ENCODE assay signal across 8 cellular contexts in genomic region chr5:177327539-177328522, GRCh38. TPM values are rescaled to one million over a fixed set of nuclear protein-coding genes. Genes with fewer than 3 reads are reported as not detected.
DNase-seq lines count a peak whose midpoint lies in the region; ATAC-seq and TF ChIP-seq lines count a peak whose summit lies in the region.

No MANE protein-coding gene starts in this region.

- no peak overlapping the region for H3K4me3 ChIP-seq in BE2C (ENCODE audit: low read depth, low read length)

- peaks cover 13% of the 10 kb centered on the region for H3K36me3 ChIP-seq in BE2C

- POLR2A ChIA-PET in naive thymus-derived CD8-positive, alpha-beta T cell (lab: Charles Lee), result interaction anchor here (0.8 to 1.2 kb wide), 5 partner anchors 25 to 120 kb away, joined by 3 to 5 read pairs (median 4); partner anchors contain the start of genes PRELID1, RAB24 and RGS14

- no peak for TF ChIP-seq CTCF in BE2C (IDR thresholded peaks at IDR 0.05; ENCODE audit: low read depth, low read length)

- no peaks in the 10 kb centered on the region for H3K9me3 Mint-ChIP-seq in naive thymus-derived CD8-positive, alpha-beta T cell

- H3K4me1 Mint-ChIP-seq in naive thymus-derived CD8-positive, alpha-beta T cell, result peaks cover 3 to 40% (median 16%) of the 10 kb centered on the region in 4 donors

- H3K36me3 Mint-ChIP-seq in naive thymus-derived CD8-positive, alpha-beta T cell, result peaks cover 0 to 40% (median 0%) of the 10 kb centered on the region in 3 donors

- in situ Hi-C loops in ACHN (cut with HindIII; ENCODE audit: low pct_ligation_motif_present, low pct_unique_long_range_greater_than_20kb, low sequenced_read_pairs), result no loop called here

- H3K27me3 ChIP-seq in BE2C, result no peaks in the 10 kb centered on the region

- H3K4me1 ChIP-seq in BE2C, result no peaks in the 10 kb centered on the region

- peak overlapping the region; percentile 27 to 79 (median 60) for H3K4me3 Mint-ChIP-seq in naive thymus-derived CD8-positive, alpha-beta T cell

- ATAC-seq in naive thymus-derived CD8-positive, alpha-beta T cell, result peak; percentile 79 to 92

- H3K27me3 Mint-ChIP-seq in naive thymus-derived CD8-positive, alpha-beta T cell, result no peaks in the 10 kb centered on the region

- H3K27ac Mint-ChIP-seq in naive thymus-derived CD8-positive, alpha-beta T cell, result peak overlapping the region; percentile 61 to 96 (median 90)

- DNase-seq in ACHN, result peak; percentile 34
- DNase-seq in M059J (ENCODE audit: low read depth), result peak; percentile 84
- peak; percentile 69 for DNase-seq in dermis blood vessel endothelial cell
- peak in 1 of 10 donors; percentile 29 for DNase-seq in naive thymus-derived CD8-positive, alpha-beta T cell
- no peak for DNase-seq in NCI-H1048 (lab: John Stamatoyannopoulos, UW)
- no peak for DNase-seq in activated gamma-delta T cell (lab: John Stamatoyannopoulos, UW)
- no peak for DNase-seq in NCI-H345 treated with DMSO at 0.1 percent for 48 hours (lab: John Stamatoyannopoulos, UW; ENCODE audit: unreplicated experiment)
- no peak for DNase-seq in BE2C

- no peaks in the 10 kb centered on the region for H3K9me3 ChIP-seq in BE2C

RNA-seq across cellular contexts. Expression of gene MXD3, which starts 16.1 kb away (rescaled TPM):
- 29.7 and 36.1 TPM in 2 replicates for total RNA-seq in M059J (2014; rRNA removed; shearing (Covaris generic))
- 20.9 and 38.5 TPM in 2 replicates for total RNA-seq in dermis blood vessel endothelial cell
- total RNA-seq in naive thymus-derived CD8-positive, alpha-beta T cell, result 10 to 100 TPM; 13.6 to 18.1 TPM
- 1 to 10 TPM in 1 of 3 donors, under 1 TPM in 2; 0.07 to 1.1 (median 0.44) TPM for polyA plus RNA-seq in naive thymus-derived CD8-positive, alpha-beta T cell
- 10.6 TPM for polyA plus RNA-seq in BE2C (2012; ENCODE audit: insufficient read depth, insufficient read length, low read depth)

RNA-seq across cellular contexts. Expression of gene LMAN2, which starts 23.6 kb away (rescaled TPM):
- 443 and 538 TPM in 2 replicates for total RNA-seq in M059J (2014; rRNA removed; shearing (Covaris generic))
- total RNA-seq in dermis blood vessel endothelial cell, result 407 and 457 TPM in 2 replicates
- total RNA-seq in naive thymus-derived CD8-positive, alpha-beta T cell, result 10 to 100 TPM; 77.1 to 89.0 TPM
- 100 to 1,000 TPM; 212 to 243 (median 242) TPM for polyA plus RNA-seq in naive thymus-derived CD8-positive, alpha-beta T cell
- 463 TPM for polyA plus RNA-seq in BE2C (2012; ENCODE audit: insufficient read depth, insufficient read length, low read depth)

RNA-seq across cellular contexts. Expression of gene PRELID1, which starts 24.2 kb away (rescaled TPM):
- 238 and 249 TPM in 2 replicates for total RNA-seq in M059J (2014; rRNA removed; shearing (Covaris generic))
- 125 and 161 TPM in 2 replicates for total RNA-seq in dermis blood vessel endothelial cell
- total RNA-seq in naive thymus-derived CD8-positive, alpha-beta T cell, result 10 to 100 TPM; 54.2 to 61.4 TPM
- 100 to 1,000 TPM; 163 to 204 (median 180) TPM for polyA plus RNA-seq in naive thymus-derived CD8-positive, alpha-beta T cell
- polyA plus RNA-seq in BE2C (2012; ENCODE audit: insufficient read depth, insufficient read length, low read depth), result 514 TPM

RNA-seq across cellular contexts. Expression of gene RAB24, which starts 24.3 kb away (rescaled TPM):
- 8.2 and 17.0 TPM in 2 replicates for total RNA-seq in M059J (2014; rRNA removed; shearing (Covaris generic))
- total RNA-seq in dermis blood vessel endothelial cell, result 12.8 and 20.8 TPM in 2 replicates
- total RNA-seq in naive thymus-derived CD8-positive, alpha-beta T cell, result 10 to 100 TPM; 23.3 TPM
- 10 to 100 TPM; 20.8 to 26.9 (median 26.1) TPM for polyA plus RNA-seq in naive thymus-derived CD8-positive, alpha-beta T cell
- polyA plus RNA-seq in BE2C (2012; ENCODE audit: insufficient read depth, insufficient read length, low read depth), result 68.6 TPM

RNA-seq across cellular contexts. Expression of gene RGS14, which starts 29.9 kb away (rescaled TPM):
- 9.8 and 11.5 TPM in 2 replicates for total RNA-seq in M059J (2014; rRNA removed; shearing (Covaris generic))
- total RNA-seq in dermis blood vessel endothelial cell, result 4.4 and 9.9 TPM in 2 replicates
- total RNA-seq in naive thymus-derived CD8-positive, alpha-beta T cell, result 100 to 1,000 TPM; 117 to 122 TPM
- polyA plus RNA-seq in naive thymus-derived CD8-positive, alpha-beta T cell, result 10 to 100 TPM; 40.9 to 89.3 (median 45.9) TPM
- 11.1 TPM for polyA plus RNA-seq in BE2C (2012; ENCODE audit: insufficient read depth, insufficient read length, low read depth)

Comparison
In these comparisons a context has a peak if more than half of its experiments do, and no peak if none do; other contexts are left out.
1. DNase-seq: peak in ACHN (single experiment), M059J (single experiment) and dermis blood vessel endothelial cell (single experiment); none in NCI-H1048 (single experiment), activated gamma-delta T cell (single experiment), NCI-H345 treated with DMSO at 0.1 percent for 48 hours (single experiment) and BE2C (single experiment).